Comparison of ENCODE assay signal across 16 cellular contexts in the genomic region with DNA sequence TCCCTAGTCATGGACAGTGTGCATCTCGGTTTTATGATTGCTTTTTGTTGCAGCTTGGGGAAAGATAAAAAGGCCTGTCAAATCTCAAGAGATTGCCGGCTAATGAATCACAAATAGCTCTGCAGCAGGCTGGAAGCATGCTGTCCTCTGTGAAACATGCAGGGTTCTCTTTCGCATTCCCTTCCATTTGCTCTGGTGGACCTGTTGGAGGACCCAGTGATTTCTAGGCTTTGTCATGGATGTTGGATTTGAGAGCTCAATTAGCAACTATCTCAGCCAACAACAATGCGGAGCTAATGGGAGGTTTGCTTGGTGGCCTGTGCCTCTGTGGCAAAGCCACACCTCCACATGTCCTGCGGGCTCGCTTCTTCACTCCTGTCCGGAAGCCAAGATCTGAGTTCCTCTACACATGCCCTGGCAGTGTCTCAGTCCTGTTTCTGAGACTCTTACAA.
A peak's percentile ranks its signal among the peaks of the same experiment; 100 is the strongest.
DNase-seq lines count a peak whose midpoint lies in the region; ATAC-seq and TF ChIP-seq lines count a peak whose summit lies in the region.
"Had no signal": no experiment of that assay in that cellular context is flagged by ENCODE, and none has a peak within 500 bp of the region (broad histone marks: within the 10 kb centered on the region; RNA-seq: fewer than 3 reads in every experiment).

No MANE protein-coding gene starts in this region.

- BruUV-seq in Caco-2 (replicated peaks; lab: Mats Ljungman, UMichigan): no TSS peak

- H4K20me1 ChIP-seq in neural cell (ENCODE audit: insufficient read depth): no peaks in the 10 kb centered on the region

- H3K4me1 ChIP-seq in Caco-2: peaks cover 24% of the 10 kb centered on the region
- H3K4me1 ChIP-seq in SJCRH30: peaks cover 25% of the 10 kb centered on the region
- H3K4me1 ChIP-seq in cardiac muscle cell (ENCODE audit: low read depth): peaks cover 9% of the 10 kb centered on the region

- intact Hi-C loops in Caco-2 (cut with micrococcal nuclease; ENCODE audit: unreplicated experiment): no loop called here

- H3K9me3 Mint-ChIP-seq in Caco-2 (ENCODE audit: unreplicated experiment): peaks cover 26% of the 10 kb centered on the region
- H3K9me3 Mint-ChIP-seq: nephron had no signal

- no peak overlapping the region for H3K4me3 ChIP-seq in Caco-2 (ENCODE audit: low read depth, low read length)
- no peak overlapping the region for H3K4me3 ChIP-seq in SJCRH30
- no peak overlapping the region for H3K4me3 ChIP-seq in cardiac muscle cell
- H3K4me3 ChIP-seq in neural cell (ENCODE audit: low read length): no peak overlapping the region

- H3K36me3 ChIP-seq in Caco-2 (ENCODE audit: control insufficient read depth, insufficient read depth, low read length) (no peaks in the 10 kb centered on the region), SJCRH30 (no peaks in the 10 kb centered on the region), cardiac muscle cell (no peaks in the 10 kb centered on the region), neural cell (ENCODE audit: insufficient read depth, low read length) (no peaks in the 10 kb centered on the region)

- H3K27ac Mint-ChIP-seq in Caco-2 (ENCODE audit: unreplicated experiment): peak overlapping the region; percentile 8
- H3K27ac Mint-ChIP-seq: activated CD4-positive, alpha-beta memory T cell treated with anti-CD3 and anti-CD28 coated beads, Interleukin-2, amount 10 ng/mL, durations not matched to agents 7 days and 5 days; activated naive CD8-positive, alpha-beta T cell; nephron; T-cell had no signal

- H3K9me3 ChIP-seq in Caco-2: no peaks in the 10 kb centered on the region
- H3K9me3 ChIP-seq in SJCRH30 (replicated peaks): no peaks in the 10 kb centered on the region
- H3K9me3 ChIP-seq in cardiac muscle cell (ENCODE audit: low read depth): no peaks in the 10 kb centered on the region
- no peaks in the 10 kb centered on the region for H3K9me3 ChIP-seq in neural cell (ENCODE audit: low read length)

- H2AFZ ChIP-seq in neural cell (ENCODE audit: low read depth, low read length): no peak overlapping the region

- H3K79me2 ChIP-seq in neural cell (replicated peaks; ENCODE audit: insufficient read depth, low read length): no peaks in the 10 kb centered on the region

- no peaks in the 10 kb centered on the region for H3F3A ChIP-seq in neural cell (ENCODE audit: insufficient read depth, low read length, poor library complexity, severe bottlenecking)

- TF ChIP-seq RAD21 in neural cell (conservative IDR thresholded peaks at IDR 0.05): no peak

- peaks cover 37% of the 10 kb centered on the region for H3K4me1 Mint-ChIP-seq in Caco-2 (ENCODE audit: low read depth, unreplicated experiment)
- H3K4me1 Mint-ChIP-seq: activated CD4-positive, alpha-beta memory T cell treated with anti-CD3 and anti-CD28 coated beads, Interleukin-2, amount 10 ng/mL, durations not matched to agents 7 days and 5 days; T-cell had no signal

- CTCF ChIA-PET in Caco-2 (lab: Charles Lee): no interaction called here

- no peaks in the 10 kb centered on the region for H3K9me2 ChIP-seq in neural cell (ENCODE audit: insufficient read depth, low read length)

- DNase-seq in Caco-2 (no peak), SJCRH30 (peak; percentile 72 to 75), cardiac muscle cell (ENCODE audit: low read depth in 1 of 2, low spot score in 1 of 2) (peak; percentile 28 to 66), NOMO-1 (lab: John Stamatoyannopoulos, UW; ENCODE audit: unreplicated experiment in 2 of 2) (no peak), NCI-H2107 (lab: John Stamatoyannopoulos, UW) (no peak), medulla oblongata (ENCODE audit: extremely low spot score) (no peak)
- DNase-seq: activated CD4-positive, alpha-beta memory T cell treated with anti-CD3 and anti-CD28 coated beads, Interleukin-2, amount 10 ng/mL, durations not matched to agents 7 days and 5 days; activated T-cell treated with anti-CD3 and anti-CD28 coated beads, Interleukin-2, amount 50 U/mL, for 4 hours; mesenchymal stem cell; NCI-H2081 treated with DMSO at 0.1 percent for 48 hours; NCI-H774; T-cell had no signal

- TF ChIP-seq EP300 in neural cell (conservative IDR thresholded peaks at IDR 0.05; ENCODE audit: poor library complexity, severe bottlenecking): peak; percentile 13

- ATAC-seq in GM18498 (IDR thresholded peaks at IDR 0.05; ENCODE audit: unreplicated experiment): no peak
- ATAC-seq: activated T-cell treated with anti-CD3 and anti-CD28 coated beads, Interleukin-2, amount 50 U/mL, for 4 hours; T-cell had no signal

- H3K36me3 Mint-ChIP-seq in Caco-2 (ENCODE audit: insufficient read depth, unreplicated experiment): no peaks in the 10 kb centered on the region
- H3K36me3 Mint-ChIP-seq: activated naive CD8-positive, alpha-beta T cell; T-cell had no signal

- no peaks in the 10 kb centered on the region for H3K27me3 Mint-ChIP-seq in Caco-2 (ENCODE audit: insufficient read depth, unreplicated experiment)
- H3K27me3 Mint-ChIP-seq: activated CD4-positive, alpha-beta memory T cell treated with anti-CD3 and anti-CD28 coated beads, Interleukin-2, amount 10 ng/mL, durations not matched to agents 7 days and 5 days; activated naive CD8-positive, alpha-beta T cell; T-cell had no signal

- POLR2A ChIA-PET in Caco-2 (lab: Charles Lee): no interaction called here

- no peaks in the 10 kb centered on the region for H3K27me3 ChIP-seq in Caco-2 (replicated peaks; ENCODE audit: control insufficient read depth, insufficient read depth, low read length)
- H3K27me3 ChIP-seq in SJCRH30: no peaks in the 10 kb centered on the region
- no peaks in the 10 kb centered on the region for H3K27me3 ChIP-seq in cardiac muscle cell
- H3K27me3 ChIP-seq in neural cell (ENCODE audit: insufficient read depth, low read depth, low read length): no peaks in the 10 kb centered on the region

- TF ChIP-seq CTCF in Caco-2 (IDR thresholded peaks at IDR 0.05; ENCODE audit: insufficient read depth in 1 of 2, low read depth in 1 of 2, low read length in 1 of 2, severe bottlenecking in 1 of 2, unreplicated experiment in 1 of 2): no peak
- TF ChIP-seq CTCF in cardiac muscle cell (IDR thresholded peaks at IDR 0.05; ENCODE audit: low read depth, low read length): no peak
- TF ChIP-seq CTCF in neural cell (IDR thresholded peaks at IDR 0.05; ENCODE audit: poor library complexity, severe bottlenecking): no peak

- no peak overlapping the region for H3K4me3 Mint-ChIP-seq in Caco-2 (ENCODE audit: unreplicated experiment)
- H3K4me3 Mint-ChIP-seq: activated CD4-positive, alpha-beta memory T cell treated with anti-CD3 and anti-CD28 coated beads, Interleukin-2, amount 10 ng/mL, durations not matched to agents 7 days and 5 days; activated naive CD8-positive, alpha-beta T cell; activated T-cell treated with anti-CD3 and anti-CD28 coated beads, Interleukin-2, amount 50 U/mL, for 4 hours; nephron; T-cell had no signal

- H3K9ac ChIP-seq in neural cell (ENCODE audit: low read length): no peak overlapping the region

- H3K4me2 ChIP-seq in neural cell (ENCODE audit: low read length): no peak overlapping the region

- H3K27ac ChIP-seq in SJCRH30 (peak overlapping the region; percentile 90), cardiac muscle cell (no peak overlapping the region), neural cell (ENCODE audit: low read length) (peak overlapping the region; percentile 14)

TF ChIP-seq in neural cell, 6 proteins besides CTCF, POLR2A, EP300 and RAD21:
- TF ChIP-seq TAF1 (IDR thresholded peaks at IDR 0.05; ENCODE audit: low read depth): no peak
- TF ChIP-seq SMC3 (conservative IDR thresholded peaks at IDR 0.05; ENCODE audit: poor library complexity): no peak
- no peak for TF ChIP-seq EZH2 (IDR thresholded peaks at IDR 0.05; ENCODE audit: borderline replicate concordance, insufficient read depth, low read length, poor library complexity, severe bottlenecking)
- TF ChIP-seq, protein P1, sequence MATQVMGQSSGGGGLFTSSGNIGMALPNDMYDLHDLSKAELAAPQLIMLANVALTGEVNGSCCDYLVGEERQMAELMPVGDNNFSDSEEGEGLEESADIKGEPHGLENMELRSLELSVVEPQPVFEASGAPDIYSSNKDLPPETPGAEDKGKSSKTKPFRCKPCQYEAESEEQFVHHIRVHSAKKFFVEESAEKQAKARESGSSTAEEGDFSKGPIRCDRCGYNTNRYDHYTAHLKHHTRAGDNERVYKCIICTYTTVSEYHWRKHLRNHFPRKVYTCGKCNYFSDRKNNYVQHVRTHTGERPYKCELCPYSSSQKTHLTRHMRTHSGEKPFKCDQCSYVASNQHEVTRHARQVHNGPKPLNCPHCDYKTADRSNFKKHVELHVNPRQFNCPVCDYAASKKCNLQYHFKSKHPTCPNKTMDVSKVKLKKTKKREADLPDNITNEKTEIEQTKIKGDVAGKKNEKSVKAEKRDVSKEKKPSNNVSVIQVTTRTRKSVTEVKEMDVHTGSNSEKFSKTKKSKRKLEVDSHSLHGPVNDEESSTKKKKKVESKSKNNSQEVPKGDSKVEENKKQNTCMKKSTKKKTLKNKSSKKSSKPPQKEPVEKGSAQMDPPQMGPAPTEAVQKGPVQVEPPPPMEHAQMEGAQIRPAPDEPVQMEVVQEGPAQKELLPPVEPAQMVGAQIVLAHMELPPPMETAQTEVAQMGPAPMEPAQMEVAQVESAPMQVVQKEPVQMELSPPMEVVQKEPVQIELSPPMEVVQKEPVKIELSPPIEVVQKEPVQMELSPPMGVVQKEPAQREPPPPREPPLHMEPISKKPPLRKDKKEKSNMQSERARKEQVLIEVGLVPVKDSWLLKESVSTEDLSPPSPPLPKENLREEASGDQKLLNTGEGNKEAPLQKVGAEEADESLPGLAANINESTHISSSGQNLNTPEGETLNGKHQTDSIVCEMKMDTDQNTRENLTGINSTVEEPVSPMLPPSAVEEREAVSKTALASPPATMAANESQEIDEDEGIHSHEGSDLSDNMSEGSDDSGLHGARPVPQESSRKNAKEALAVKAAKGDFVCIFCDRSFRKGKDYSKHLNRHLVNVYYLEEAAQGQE (IDR thresholded peaks at IDR 0.05; ENCODE audit: borderline replicate concordance): no peak
- no peak for TF ChIP-seq POLR2AphosphoS5 (IDR thresholded peaks at IDR 0.05)
- TF ChIP-seq MXI1 (conservative IDR thresholded peaks at IDR 0.05; ENCODE audit: poor library complexity, severe bottlenecking): no peak

Comparison
In these comparisons a context has a peak if more than half of its experiments do, and no peak if none do; other contexts are left out.
1. DNase-seq: peak in SJCRH30 (2 of 2) and cardiac muscle cell (2 of 2); none in Caco-2 (0 of 2), NOMO-1 (0 of 2), NCI-H2107 (single experiment) and medulla oblongata (single experiment).